32 cellular contexts compared by ENCODE assay signal in the genomic region with DNA sequence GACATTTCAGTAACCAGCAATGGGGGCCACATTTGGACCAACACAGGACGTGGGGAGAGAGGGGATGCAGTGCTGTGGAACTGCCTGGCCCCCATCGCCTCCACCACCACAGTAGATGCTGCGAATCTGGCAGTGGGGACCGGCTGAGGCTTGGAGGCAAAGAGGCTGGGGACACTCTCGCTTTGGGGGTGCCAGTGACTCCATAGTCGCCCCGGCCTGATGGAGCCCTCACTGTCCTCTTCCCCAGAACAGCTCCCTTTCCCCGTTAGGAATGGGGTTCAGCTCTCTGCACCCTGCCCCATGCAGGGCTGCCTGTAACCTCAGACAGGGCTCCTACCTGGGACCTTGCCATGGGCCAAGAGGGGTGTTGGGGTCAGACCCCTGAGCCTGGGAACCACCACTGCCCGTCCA. TPM values are rescaled to one million over a fixed set of nuclear protein-coding genes. Genes with fewer than 3 reads are reported as not detected.
DNase-seq lines count a peak whose midpoint lies in the region; ATAC-seq, FAIRE-seq and TF ChIP-seq lines count a peak whose summit lies in the region.
"Had no signal": no experiment of that assay in that cellular context is flagged by ENCODE, and none has a peak within 500 bp of the region (broad histone marks: within the 10 kb centered on the region; RNA-seq: fewer than 3 reads in every experiment).

No MANE protein-coding gene starts in this region.

- TF ChIP-seq POLR2A in H1 (IDR thresholded peaks at IDR 0.05; ENCODE audit: control extremely low read depth in 1 of 2, low read depth in 2 of 2, low read length in 2 of 2) (no peak), sigmoid colon (IDR thresholded peaks at IDR 0.05) (no peak)

- H3K36me3 ChIP-seq in PC-9 (ENCODE audit: low read depth) (no peaks in the 10 kb centered on the region), H1 (ENCODE audit: control insufficient read depth in 2 of 4, insufficient read depth in 4 of 4, low read length in 3 of 4) (no peaks in the 10 kb centered on the region), sigmoid colon (no peaks in the 10 kb centered on the region)
- H3K36me3 ChIP-seq: BE2C, neutrophil, upper lobe of left lung had no signal

- H3K9me3 ChIP-seq in PC-9 (ENCODE audit: insufficient read depth, low read depth) = no peaks in the 10 kb centered on the region
- no peaks in the 10 kb centered on the region for H3K9me3 ChIP-seq in H1 (ENCODE audit: insufficient read depth in 2 of 2, low read depth in 1 of 2, low read length in 1 of 2)
- no peaks in the 10 kb centered on the region for H3K9me3 ChIP-seq in sigmoid colon
- H3K9me3 ChIP-seq: BE2C, Caco-2, neutrophil, upper lobe of left lung had no signal

- CTCF ChIA-PET in activated CD4-positive, alpha-beta memory T cell treated with anti-CD3 and anti-CD28 coated beads for 36 hours (lab: Charles Lee) = no interaction called here
- CTCF ChIA-PET in activated CD4-positive, alpha-beta memory T cell treated with anti-CD3 and anti-CD28 coated beads, Interleukin-2, amount 10 ng/mL, durations not matched to agents 7 days and 5 days (lab: Charles Lee) = no interaction called here
- CTCF ChIA-PET in PC-9 (lab: Charles Lee) = interaction anchor here (0.5 to 0.6 kb wide), 2 partner anchors 148 to 1121 kb away, joined by 3 to 4 read pairs; no protein-coding TSS in a partner anchor
- CTCF ChIA-PET in H1 (lab: Charles Lee; ENCODE audit: partially characterized antibody) = interaction anchor here (1.4 kb wide), 1 partner anchor 20 kb away, joined by 3 read pairs; no protein-coding TSS in a partner anchor

- ATAC-seq in GM18498 (IDR thresholded peaks at IDR 0.05; ENCODE audit: unreplicated experiment) (no peak), HG03354 (IDR thresholded peaks at IDR 0.05; ENCODE audit: poor library complexity, severe bottlenecking, unreplicated experiment) (no peak)
- ATAC-seq: activated CD8-positive, alpha-beta T cell treated with anti-CD3 and anti-CD28 coated beads for 36 hours had no signal

- no peaks in the 10 kb centered on the region for H3K9me2 ChIP-seq in PC-9 (ENCODE audit: insufficient read depth)

- no peak overlapping the region for H3K23ac ChIP-seq in H1 (ENCODE audit: insufficient read length)

- no peaks in the 10 kb centered on the region for H3K79me2 ChIP-seq in PC-9 (ENCODE audit: low read depth)
- no peaks in the 10 kb centered on the region for H3K79me2 ChIP-seq in H1 (ENCODE audit: control insufficient read depth in 1 of 2, insufficient read depth in 2 of 2, low read length in 2 of 2)

- no peak overlapping the region for H4K91ac ChIP-seq in H1 (replicated peaks; ENCODE audit: insufficient read length, low read length)

- H3K36me3 Mint-ChIP-seq in activated CD4-positive, alpha-beta memory T cell treated with anti-CD3 and anti-CD28 coated beads for 36 hours = no peaks in the 10 kb centered on the region
- no peaks in the 10 kb centered on the region for H3K36me3 Mint-ChIP-seq in activated CD4-positive, alpha-beta memory T cell treated with anti-CD3 and anti-CD28 coated beads, Interleukin-2, amount 10 ng/mL, durations not matched to agents 7 days and 5 days (ENCODE audit: low read depth)
- H3K36me3 Mint-ChIP-seq: IgD-negative memory B cell had no signal

- no peak overlapping the region for H3K27ac Mint-ChIP-seq in activated CD4-positive, alpha-beta memory T cell treated with anti-CD3 and anti-CD28 coated beads for 36 hours
- H3K27ac Mint-ChIP-seq in activated CD4-positive, alpha-beta memory T cell treated with anti-CD3 and anti-CD28 coated beads, Interleukin-2, amount 10 ng/mL, durations not matched to agents 7 days and 5 days = no peak overlapping the region
- H3K27ac Mint-ChIP-seq: activated B cell treated with CpG ODN at 0.5 μM for 24 hours; activated CD8-positive, alpha-beta T cell treated with anti-CD3 and anti-CD28 coated beads for 36 hours; IgD-negative memory B cell had no signal

- no peak overlapping the region for H3K56ac ChIP-seq in H1 (replicated peaks; ENCODE audit: insufficient read length, low read depth, low read length)

- no peak overlapping the region for H3K14ac ChIP-seq in H1 (ENCODE audit: insufficient read length)

- H3K4ac ChIP-seq in H1 (replicated peaks; ENCODE audit: insufficient read length, low read depth, low read length) = no peak overlapping the region

- intact Hi-C loops in activated CD4-positive, alpha-beta memory T cell treated with anti-CD3 and anti-CD28 coated beads for 36 hours (cut with micrococcal nuclease) = no loop called here
- intact Hi-C loops in PC-9 (cut with micrococcal nuclease; ENCODE audit: unreplicated experiment) (no loop called here), sigmoid colon (cut with DNase I) (no loop called here)

- H2BK120ac ChIP-seq in H1 (replicated peaks; ENCODE audit: low read depth, low read length) = no peak overlapping the region

- H3K4me2 ChIP-seq in PC-9 = peak overlapping the region; percentile 40
- H3K4me2 ChIP-seq in H1 (ENCODE audit: insufficient read depth in 1 of 2, low read depth in 2 of 2, low read length in 2 of 2) = no peak overlapping the region

- POLR2A ChIA-PET in activated CD4-positive, alpha-beta memory T cell treated with anti-CD3 and anti-CD28 coated beads for 36 hours (lab: Charles Lee) = no interaction called here
- POLR2A ChIA-PET in activated CD4-positive, alpha-beta memory T cell treated with anti-CD3 and anti-CD28 coated beads, Interleukin-2, amount 10 ng/mL, durations not matched to agents 7 days and 5 days (lab: Charles Lee) = no interaction called here
- POLR2A ChIA-PET in PC-9 (lab: Charles Lee; ENCODE audit: unreplicated experiment) = interaction anchor here (0.5 to 0.6 kb wide), 2 partner anchors 32 to 523 kb away, joined by 3 read pairs; no protein-coding TSS in a partner anchor
- POLR2A ChIA-PET in H1 (lab: Charles Lee; ENCODE audit: partially characterized antibody) = no interaction called here

- no peak overlapping the region for H2BK12ac ChIP-seq in H1 (ENCODE audit: low read depth, low read length)

- H3K4me3 ChIP-seq in PC-9 (no peak overlapping the region), H1 (ENCODE audit: extremely low read depth in 1 of 4, insufficient read depth in 2 of 4, low read depth in 3 of 4, low read length in 4 of 4) (no peak overlapping the region), sigmoid colon (no peak overlapping the region)
- H3K4me3 ChIP-seq: lung, upper lobe of left lung had no signal

- no peaks in the 10 kb centered on the region for H3K27me3 ChIP-seq in PC-9 (ENCODE audit: insufficient read depth, low read depth)
- H3K27me3 ChIP-seq in H1 (replicated peaks in 1 of 4; ENCODE audit: control insufficient read depth in 3 of 4, extremely low read depth in 1 of 4, insufficient read depth in 3 of 4, low read length in 3 of 4) = peaks cover 0 to 2% (median 0%) of the 10 kb centered on the region in 4 experiments; a peak in 1 of 7 replicates
- H3K27me3 ChIP-seq in sigmoid colon = peaks cover 0 to 49% (median 4%) of the 10 kb centered on the region in 3 donors
- H3K27me3 ChIP-seq: BE2C, upper lobe of left lung had no signal

- H3K27ac ChIP-seq in PC-9 (no peak overlapping the region), H1 (ENCODE audit: low read depth, low read length) (no peak overlapping the region), sigmoid colon (no peak overlapping the region)
- H3K27ac ChIP-seq: neutrophil, upper lobe of left lung had no signal

- H4K5ac ChIP-seq in H1 (ENCODE audit: insufficient read length, low read depth, low read length) = no peak overlapping the region

- DNase-seq in activated CD4-positive, alpha-beta memory T cell treated with anti-CD3 and anti-CD28 coated beads for 36 hours = peak; percentile 3
- no peak for DNase-seq in activated CD4-positive, alpha-beta memory T cell treated with anti-CD3 and anti-CD28 coated beads, Interleukin-2, amount 10 ng/mL, durations not matched to agents 7 days and 5 days
- no peak for DNase-seq in PC-9
- peak in 1 of 2 experiments; percentile 39 for DNase-seq in H1 (ENCODE audit: low read depth in 1 of 2, low spot score in 2 of 2)
- DNase-seq in sigmoid colon = peak; percentile 33
- DNase-seq in mesenteric fat pad (ENCODE audit: low spot score) = no peak
- DNase-seq: 8988T; activated B cell treated with CpG ODN at 0.5 μM for 24 hours; activated CD8-positive, alpha-beta T cell treated with anti-CD3 and anti-CD28 coated beads for 36 hours; activated gamma-delta T cell treated with Interleukin-2 at 50 U/mL for 16 hours; amniotic stem cell; BE2C; DMS79 treated with DMSO at 0.1 percent for 48 hours; H9; islet precursor cell; NCI-H1105; SHP77; stimulated activated CD4-positive, alpha-beta T cell treated with anti-CD3 and anti-CD28 coated beads, Interleukin-2, amount 100 ng/mL, for 24 hours; T-helper 9 cell had no signal

- H4K20me1 ChIP-seq in PC-9 (ENCODE audit: insufficient read depth) (no peaks in the 10 kb centered on the region), H1 (replicated peaks in 1 of 2; ENCODE audit: control insufficient read depth in 1 of 2, insufficient read depth in 2 of 2, low read length in 2 of 2) (peaks cover 0 to 2% of the 10 kb centered on the region in 2 experiments)

- H4K8ac ChIP-seq in H1 (ENCODE audit: extremely low read depth, insufficient read depth, low read length) = 0 out of 2 replicates have a peak overlapping the region, but pooled peaks have one; percentile 68

- H2AFZ ChIP-seq in PC-9 (no peak overlapping the region; the same call in 1 of the 2 replicates), H1 (ENCODE audit: low read length) (no peak overlapping the region)

- peaks cover 2% of the 10 kb centered on the region for H3K27me3 Mint-ChIP-seq in activated CD4-positive, alpha-beta memory T cell treated with anti-CD3 and anti-CD28 coated beads for 36 hours
- H3K27me3 Mint-ChIP-seq in activated CD4-positive, alpha-beta memory T cell treated with anti-CD3 and anti-CD28 coated beads, Interleukin-2, amount 10 ng/mL, durations not matched to agents 7 days and 5 days = peaks cover 3% of the 10 kb centered on the region
- H3K27me3 Mint-ChIP-seq: activated B cell treated with CpG ODN at 0.5 μM for 24 hours had no signal

- H3K23me2 ChIP-seq in H1 (ENCODE audit: low read depth, low read length) = peaks cover 6% of the 10 kb centered on the region; the same call in 1 of the 2 replicates

- no peaks in the 10 kb centered on the region for H3K79me1 ChIP-seq in H1 (ENCODE audit: low read depth, low read length)

- peaks cover 22% of the 10 kb centered on the region for H3K4me1 ChIP-seq in PC-9 (replicated peaks; ENCODE audit: insufficient read depth)
- peaks cover 0 to 3% (median 0%) of the 10 kb centered on the region in 4 experiments; a peak in 2 of 7 replicates for H3K4me1 ChIP-seq in H1 (replicated peaks in 1 of 4; ENCODE audit: control insufficient read depth in 3 of 4, insufficient read depth in 4 of 4, low read length in 3 of 4)
- no peaks in the 10 kb centered on the region for H3K4me1 ChIP-seq in sigmoid colon
- H3K4me1 ChIP-seq: BE2C, Caco-2 had no signal

- TF ChIP-seq CTCF in PC-9 (conservative IDR thresholded peaks at IDR 0.05) (no peak), H1 (IDR thresholded peaks at IDR 0.05; ENCODE audit: control extremely low read depth in 1 of 3, insufficient read depth in 1 of 3, low read depth in 1 of 3, low read length in 3 of 3) (no peak), sigmoid colon (IDR thresholded peaks at IDR 0.05) (no peak)

- H3F3A ChIP-seq in PC-9 (ENCODE audit: insufficient read depth, low read depth) = no peaks in the 10 kb centered on the region

- no peaks in the 10 kb centered on the region for H3K4me1 Mint-ChIP-seq in activated CD4-positive, alpha-beta memory T cell treated with anti-CD3 and anti-CD28 coated beads for 36 hours (ENCODE audit: low read depth)
- no peaks in the 10 kb centered on the region for H3K4me1 Mint-ChIP-seq in activated CD4-positive, alpha-beta memory T cell treated with anti-CD3 and anti-CD28 coated beads, Interleukin-2, amount 10 ng/mL, durations not matched to agents 7 days and 5 days
- H3K4me1 Mint-ChIP-seq: activated B cell treated with CpG ODN at 0.5 μM for 24 hours, IgD-negative memory B cell had no signal

- H2BK15ac ChIP-seq in H1 (ENCODE audit: low read length) = no peak overlapping the region

- BruUV-seq in PC-9 (replicated peaks; lab: Mats Ljungman, UMichigan) = no TSS peak

- TF ChIP-seq RAD21 in H1 (IDR thresholded peaks at IDR 0.05 in 1 of 2, conservative IDR thresholded peaks at IDR 0.05 in 1 of 2; ENCODE audit: low read depth in 2 of 2, low read length in 2 of 2) = no peak

- no peak overlapping the region for H3K4me3 Mint-ChIP-seq in activated CD4-positive, alpha-beta memory T cell treated with anti-CD3 and anti-CD28 coated beads for 36 hours
- H3K4me3 Mint-ChIP-seq in activated CD4-positive, alpha-beta memory T cell treated with anti-CD3 and anti-CD28 coated beads, Interleukin-2, amount 10 ng/mL, durations not matched to agents 7 days and 5 days = no peak overlapping the region
- H3K4me3 Mint-ChIP-seq: activated B cell treated with CpG ODN at 0.5 μM for 24 hours; activated CD8-positive, alpha-beta T cell treated with anti-CD3 and anti-CD28 coated beads for 36 hours; H9; IgD-negative memory B cell had no signal

- H3K9me3 Mint-ChIP-seq in activated CD4-positive, alpha-beta memory T cell treated with anti-CD3 and anti-CD28 coated beads for 36 hours = no peaks in the 10 kb centered on the region
- H3K9me3 Mint-ChIP-seq in activated CD4-positive, alpha-beta memory T cell treated with anti-CD3 and anti-CD28 coated beads, Interleukin-2, amount 10 ng/mL, durations not matched to agents 7 days and 5 days = no peaks in the 10 kb centered on the region
- H3K9me3 Mint-ChIP-seq: activated B cell treated with CpG ODN at 0.5 μM for 24 hours; activated CD8-positive, alpha-beta T cell treated with anti-CD3 and anti-CD28 coated beads for 36 hours had no signal

- no peak overlapping the region for H2BK20ac ChIP-seq in H1 (ENCODE audit: low read length)

- H3K18ac ChIP-seq in H1 (ENCODE audit: extremely low read depth, low read length) = no peak overlapping the region; the same call in 1 of the 2 replicates

- no peak overlapping the region for H3K9ac ChIP-seq in H1 (replicated peaks in 1 of 4; ENCODE audit: extremely low read depth in 1 of 4, low read depth in 3 of 4, low read length in 3 of 4)

- FAIRE-seq in H1 (lab: Jason Lieb, UNC) = no peak
- FAIRE-seq: GM12891, small intestine had no signal

- no peak for TF ChIP-seq EP300 in H1 (IDR thresholded peaks at IDR 0.05; ENCODE audit: borderline replicate concordance in 1 of 2, low read depth in 2 of 2, low read length in 2 of 2)
- TF ChIP-seq EP300 in sigmoid colon (IDR thresholded peaks at IDR 0.05) = no peak

- peak overlapping the region; percentile 44 for H2BK5ac ChIP-seq in H1 (ENCODE audit: low read depth, low read length)

- no peak overlapping the region for H2AK5ac ChIP-seq in H1 (ENCODE audit: low read depth, low read length)

- 76% methylated on average over 8 of the region's 9 CpGs; no CpG with 5 or more reads in 1 of the 2 experiments for WGBS in H1 (ENCODE audit: extremely low coverage in 1 of 2, insufficient coverage in 1 of 2, insufficient read length in 1 of 2, insufficient replicate concordance in 2 of 2, low coverage in 1 of 2, low lambda C conversion rate in 2 of 2, missing lambda C conversion rate in 1 of 2), 2 experiments
- 71 to 79% methylated on average over 9 of the region's 9 CpGs for WGBS in sigmoid colon, 2 donors

RNA-seq across cellular contexts. Expression of gene MUC2, which starts 1.8 kb away (rescaled TPM):
- total RNA-seq in activated CD4-positive, alpha-beta memory T cell treated with anti-CD3 and anti-CD28 coated beads for 36 hours = not detected
- not detected for total RNA-seq in activated CD4-positive, alpha-beta memory T cell treated with anti-CD3 and anti-CD28 coated beads, Interleukin-2, amount 10 ng/mL, durations not matched to agents 7 days and 5 days
- total RNA-seq in PC-9 (2021) (0.03 and 0.04 TPM in 2 replicates), sigmoid colon (1 to 10 TPM in 3 of 4 donors, not detected in 1; 2.5 to 8.0 (median 2.9) TPM), mesenteric fat pad (0.80 TPM)
- not detected in 2 replicates for total RNA-seq in H1 (2021; fragmentation: NEBNext Ultra II Directional; extraction: Animal tissue kit (Norgen Biotek cat#: 25700))
- polyA plus RNA-seq in H1 (2011; rRNA removed) (not detected in 2 replicates), sigmoid colon (100 to 1,000 TPM in 1 of 3 donors, 10 to 100 TPM in 2; 22.8 to 248 (median 40.2) TPM)
- polyA plus RNA-seq in H1 (2011; cell fraction: cytosol; rRNA removed) = not detected
- polyA plus RNA-seq in H1 (2011; cell fraction: nucleus; rRNA removed) = not detected
- 0.01 to 0.04 TPM in 2 of 4 replicates, not detected in the others for polyA plus RNA-seq in H1 (2012, experiment 1 of 2)
- polyA plus RNA-seq in H1 (2012, experiment 2 of 2) = not detected
- 0.02 TPM for polyA plus RNA-seq in H1 (2013, experiment 1 of 2)
- polyA plus RNA-seq in H1 (2013, experiment 2 of 2) = under 0.01 TPM
- polyA minus RNA-seq in H1 (2011; rRNA and poly(A)+ RNA removed) = not detected in 2 replicates
- not detected for polyA minus RNA-seq in H1 (2011; cell fraction: cytosol; rRNA and poly(A)+ RNA removed)
- polyA minus RNA-seq in H1 (2011; cell fraction: nucleus; rRNA and poly(A)+ RNA removed) = not detected
- total RNA-seq: activated B cell treated with CpG ODN at 0.5 μM for 24 hours; activated CD8-positive, alpha-beta T cell treated with anti-CD3 and anti-CD28 coated beads for 36 hours; dermis blood vessel endothelial cell; fibroblast of lung; H9; pulmonary artery endothelial cell had no signal
- polyA plus RNA-seq: fibroblast of lung, IgD-negative memory B cell had no signal

RNA-seq across cellular contexts. Expression of gene MUC6, which starts 36.3 kb away (rescaled TPM):
- not detected for total RNA-seq in activated CD4-positive, alpha-beta memory T cell treated with anti-CD3 and anti-CD28 coated beads for 36 hours
- total RNA-seq in activated CD4-positive, alpha-beta memory T cell treated with anti-CD3 and anti-CD28 coated beads, Interleukin-2, amount 10 ng/mL, durations not matched to agents 7 days and 5 days = not detected
- total RNA-seq in PC-9 (2021) = 0.07 TPM in 1 of 2 replicates, not detected in the other
- total RNA-seq in H1 (2021; fragmentation: NEBNext Ultra II Directional; extraction: Animal tissue kit (Norgen Biotek cat#: 25700)) = not detected in 2 replicates
- polyA plus RNA-seq in H1 (2011; rRNA removed) = 0.09 TPM in 1 of 2 replicates, not detected in the other
- not detected for polyA plus RNA-seq in H1 (2011; cell fraction: cytosol; rRNA removed)
- polyA plus RNA-seq in H1 (2011; cell fraction: nucleus; rRNA removed) = not detected
- 0.24 to 1.1 TPM (median 0.29 TPM) in 4 replicates for polyA plus RNA-seq in H1 (2012, experiment 1 of 2)
- 0.03 TPM for polyA plus RNA-seq in H1 (2012, experiment 2 of 2)
- polyA plus RNA-seq in H1 (2013, experiment 1 of 2) = under 0.01 TPM
- polyA plus RNA-seq in H1 (2013, experiment 2 of 2) = not detected
- polyA minus RNA-seq in H1 (2011; rRNA and poly(A)+ RNA removed) = not detected in 2 replicates
- polyA minus RNA-seq in H1 (2011; cell fraction: cytosol; rRNA and poly(A)+ RNA removed) = not detected
- not detected for polyA minus RNA-seq in H1 (2011; cell fraction: nucleus; rRNA and poly(A)+ RNA removed)
- not detected for total RNA-seq in sigmoid colon
- under 1 TPM in 2 of 3 donors, not detected in 1; under 0.01 to 0.04 TPM for polyA plus RNA-seq in sigmoid colon
- not detected for total RNA-seq in mesenteric fat pad
- total RNA-seq: activated B cell treated with CpG ODN at 0.5 μM for 24 hours; activated CD8-positive, alpha-beta T cell treated with anti-CD3 and anti-CD28 coated beads for 36 hours; Caco-2; dermis blood vessel endothelial cell; fibroblast of lung; H9; pulmonary artery endothelial cell; subcutaneous adipose tissue had no signal
- polyA plus RNA-seq: fibroblast of lung, IgD-negative memory B cell had no signal

Comparison
In these comparisons a context has a peak if more than half of its experiments do, and no peak if none do; other contexts are left out.
1. DNase-seq: peak in activated CD4-positive, alpha-beta memory T cell treated with anti-CD3 and anti-CD28 coated beads for 36 hours (single experiment) and sigmoid colon (single experiment); none in activated CD4-positive, alpha-beta memory T cell treated with anti-CD3 and anti-CD28 coated beads, Interleukin-2, amount 10 ng/mL, durations not matched to agents 7 days and 5 days (single experiment), PC-9 (0 of 2) and mesenteric fat pad (single experiment).
2. CTCF ChIA-PET loops: an anchor here in PC-9 (0.5 to 0.6 kb wide) and H1 (1.4 kb wide); none called in activated CD4-positive, alpha-beta memory T cell treated with anti-CD3 and anti-CD28 coated beads for 36 hours and activated CD4-positive, alpha-beta memory T cell treated with anti-CD3 and anti-CD28 coated beads, Interleukin-2, amount 10 ng/mL, durations not matched to agents 7 days and 5 days.